Comparison of ENCODE assay signal across 1 cellular context in the genomic region with DNA sequence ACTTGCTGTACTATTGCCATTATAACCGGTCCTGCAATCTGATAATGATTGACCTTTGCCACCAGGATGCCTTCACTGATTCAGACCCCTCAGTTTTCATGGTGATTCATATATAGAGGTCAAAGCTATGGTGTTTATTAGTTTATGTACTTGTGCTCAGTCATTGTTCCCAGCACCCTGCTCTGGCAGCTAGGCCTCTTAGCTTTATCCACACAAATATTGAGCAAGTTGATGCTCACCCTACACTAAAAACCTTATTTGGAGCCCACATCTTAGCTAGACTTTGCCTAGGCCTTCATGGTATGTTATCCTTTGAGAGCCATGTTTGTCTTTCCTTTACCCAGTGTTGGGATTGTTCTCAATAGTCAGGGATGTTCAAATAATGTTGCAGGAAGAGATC.
TF ChIP-seq lines count a peak whose summit lies in the region.
"Not testable (repeated sequence)": the region's sequence is repeated elsewhere in the genome, so short reads cannot be mapped to it uniquely, and the experiment has no call there.

No MANE protein-coding gene starts in this region.

TF ChIP-seq in HepG2, 621 proteins besides CTCF, POLR2A, EP300 and RAD21 (continued from another document):
- TF ChIP-seq NR2F2 (IDR thresholded peaks at IDR 0.05; ENCODE audit: borderline replicate concordance, low read depth): 0 out of 2 replicates have a peak, but pooled peaks have one; percentile 53
- TF ChIP-seq NR2F1 (CRISPR knock-in tag; IDR thresholded peaks at IDR 0.05): peak in 1 of 2 experiments; percentile 30; a peak in 1 of 4 replicates
- not testable (repeated sequence) for TF ChIP-seq FOXP1, SOX6 (IDR thresholded peaks at IDR 0.05)
- peak; percentile 81 for TF ChIP-seq FOXP1 (CRISPR knock-in tag; IDR thresholded peaks at IDR 0.05)
- TF ChIP-seq HMG20B (CRISPR knock-in tag; conservative IDR thresholded peaks at IDR 0.05): peak; percentile 57; the same call in 1 of the 2 replicates
- TF ChIP-seq SOX6 (CRISPR knock-in tag; IDR thresholded peaks at IDR 0.05): peak; percentile 54
- 0 out of 2 replicates have a peak, but pooled peaks have one; percentile 29 for TF ChIP-seq ZNF205 (CRISPR knock-in tag; IDR thresholded peaks at IDR 0.05)
- 0 out of 2 replicates have a peak, but pooled peaks have one; percentile 30 for TF ChIP-seq KDM6A (CRISPR knock-in tag; IDR thresholded peaks at IDR 0.05; ENCODE audit: low read depth)
- TF ChIP-seq HNF4A (CRISPR knock-in tag; IDR thresholded peaks at IDR 0.05): peak; percentile 22; the same call in 1 of the 2 replicates
